ENCODE assay signal across 34 cellular contexts in the genomic region with DNA sequence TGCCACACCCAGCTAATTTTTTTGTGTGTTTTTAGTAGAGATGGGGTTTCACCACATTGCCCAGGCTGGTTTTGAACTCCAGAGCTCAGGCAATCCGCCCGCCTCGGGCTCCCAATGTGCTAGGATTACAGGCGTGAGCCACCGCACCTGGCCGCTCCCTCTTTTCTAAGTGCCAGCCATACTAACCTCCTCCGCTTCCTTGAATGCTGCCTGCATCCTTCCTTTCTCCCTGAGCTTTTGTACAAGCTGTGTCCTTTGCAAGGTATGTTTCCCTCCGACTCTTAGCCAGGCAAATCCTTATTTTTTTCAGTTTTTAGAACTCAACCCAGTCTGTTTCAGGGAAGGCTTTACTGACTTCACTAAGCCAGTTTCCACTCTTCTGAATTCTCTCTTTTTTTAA.
"Had no signal": no experiment of that assay in that cellular context is flagged by ENCODE, and none has a peak within 500 bp of the region (broad histone marks: within the 10 kb centered on the region; RNA-seq: fewer than 3 reads in every experiment).

No MANE protein-coding gene starts in this region.

- ATAC-seq: activated CD4-positive, alpha-beta T cell treated with anti-CD3 and anti-CD28 coated beads for 36 hours; activated CD4-positive, CD25-positive, alpha-beta regulatory T cell treated with anti-CD3 and anti-CD28 coated beads, Interleukin-2, amount 50 U/mL, for 24 hours; activated CD8-positive, alpha-beta memory T cell treated with anti-CD3 and anti-CD28 coated beads, Interleukin-2, amount 10 ng/mL, durations not matched to agents 7 days and 5 days; activated CD8-positive, alpha-beta T cell treated with anti-CD3 and anti-CD28 coated beads, Interleukin-2, amount 10 ng/mL, durations not matched to agents 7 days and 5 days; T-cell; T-helper 17 cell had no signal

- H3K27ac Mint-ChIP-seq: activated CD4-positive, alpha-beta memory T cell treated with anti-CD3 and anti-CD28 coated beads, Interleukin-2, amount 10 ng/mL, durations not matched to agents 7 days and 5 days; activated CD4-positive, alpha-beta T cell treated with anti-CD3 and anti-CD28 coated beads for 36 hours; activated CD4-positive, alpha-beta T cell treated with anti-CD3 and anti-CD28 coated beads, Interleukin-2, amount 10 ng/mL, durations not matched to agents 7 days and 5 days; activated CD8-positive, alpha-beta memory T cell treated with anti-CD3 and anti-CD28 coated beads, Interleukin-2, amount 10 ng/mL, durations not matched to agents 7 days and 5 days; activated CD8-positive, alpha-beta T cell treated with anti-CD3 and anti-CD28 coated beads, Interleukin-2, amount 10 ng/mL, durations not matched to agents 7 days and 5 days; activated naive CD4-positive, alpha-beta T cell treated with anti-CD3 and anti-CD28 coated beads, Interleukin-2, amount 10 ng/mL, durations not matched to agents 7 days and 5 days; activated naive CD4-positive, alpha-beta T cell treated with anti-CD3 and anti-CD28 coated beads, Interleukin-2, amount 50 U/mL, for 24 hours; activated naive CD8-positive, alpha-beta T cell; activated T-cell treated with anti-CD3 and anti-CD28 coated beads, Interleukin-2, amount 50 U/mL, for 24 hours; activated T-helper 2 cell treated with anti-CD3 and anti-CD28 coated beads, Interferon-gamma antibody, Interleukin-2, Interleukin-4, amounts not matched to agents 10 μg/mL and 5 μg/mL and 100 μg/mL, durations not matched to agents 14 hours and 24 hours and 36 hours; brain; T-cell; T-helper 17 cell had no signal

- H3K36me3 ChIP-seq: ascending aorta, cardiac muscle cell had no signal

- H3K27ac ChIP-seq: ascending aorta, cardiac muscle cell, VCaP had no signal

- H3K4me1 ChIP-seq: ascending aorta had no signal

- FAIRE-seq: bronchial epithelial cell, TTC549 had no signal

- H3K4me3 Mint-ChIP-seq: activated CD4-positive, alpha-beta memory T cell treated with anti-CD3 and anti-CD28 coated beads, Interleukin-2, amount 10 ng/mL, durations not matched to agents 7 days and 5 days; activated CD4-positive, alpha-beta T cell treated with anti-CD3 and anti-CD28 coated beads for 36 hours; activated CD4-positive, alpha-beta T cell treated with anti-CD3 and anti-CD28 coated beads, Interleukin-2, amount 10 ng/mL, durations not matched to agents 7 days and 5 days; activated CD8-positive, alpha-beta memory T cell treated with anti-CD3 and anti-CD28 coated beads, Interleukin-2, amount 10 ng/mL, durations not matched to agents 7 days and 5 days; activated CD8-positive, alpha-beta T cell treated with anti-CD3 and anti-CD28 coated beads, Interleukin-2, amount 10 ng/mL, durations not matched to agents 7 days and 5 days; activated naive CD4-positive, alpha-beta T cell treated with anti-CD3 and anti-CD28 coated beads, Interleukin-2, amount 10 ng/mL, durations not matched to agents 7 days and 5 days; activated naive CD4-positive, alpha-beta T cell treated with anti-CD3 and anti-CD28 coated beads, Interleukin-2, amount 50 U/mL, for 24 hours; activated naive CD8-positive, alpha-beta T cell; activated T-cell treated with anti-CD3 and anti-CD28 coated beads, Interleukin-2, amount 50 U/mL, for 24 hours; brain; central memory CD8-positive, alpha-beta T cell; T-cell; T-helper 17 cell had no signal

- H3K27me3 Mint-ChIP-seq: activated CD4-positive, alpha-beta memory T cell treated with anti-CD3 and anti-CD28 coated beads, Interleukin-2, amount 10 ng/mL, durations not matched to agents 7 days and 5 days; activated naive CD8-positive, alpha-beta T cell; T-cell; T-helper 17 cell had no signal

- H3K4me3 ChIP-seq: ascending aorta, cardiac muscle cell had no signal

- DNase-seq: activated CD4-positive, alpha-beta memory T cell treated with anti-CD3 and anti-CD28 coated beads, Interleukin-2, amount 10 ng/mL, durations not matched to agents 7 days and 5 days; activated CD4-positive, alpha-beta T cell treated with anti-CD3 and anti-CD28 coated beads for 1 hour; activated CD4-positive, alpha-beta T cell treated with anti-CD3 and anti-CD28 coated beads for 36 hours; activated CD4-positive, alpha-beta T cell treated with anti-CD3 and anti-CD28 coated beads for 48 hours; activated CD4-positive, alpha-beta T cell treated with anti-CD3 and anti-CD28 coated beads, Interleukin-2, amount 10 ng/mL, durations not matched to agents 7 days and 5 days; activated CD4-positive, alpha-beta T cell treated with anti-CD3 and anti-CD28 coated beads, Interleukin-2, amount 50 U/mL, for 48 hours; activated CD4-positive, CD25-positive, alpha-beta regulatory T cell; activated CD8-positive, alpha-beta memory T cell treated with anti-CD3 and anti-CD28 coated beads for 24 hours; activated CD8-positive, alpha-beta memory T cell treated with anti-CD3 and anti-CD28 coated beads, Interleukin-2, amount 10 ng/mL, durations not matched to agents 7 days and 5 days; activated CD8-positive, alpha-beta memory T cell treated with anti-CD3 and anti-CD28 coated beads, Interleukin-2, amount 50 U/mL, for 48 hours; activated CD8-positive, alpha-beta T cell treated with anti-CD3 and anti-CD28 coated beads, Interleukin-2, amount 10 ng/mL, durations not matched to agents 7 days and 5 days; activated effector memory CD4-positive, alpha-beta T cell treated with Interleukin-2 at 50 U/mL for 16 hours; activated gamma-delta T cell; activated naive CD4-positive, alpha-beta T cell treated with anti-CD3 and anti-CD28 coated beads, Interleukin-2, amount 10 ng/mL, durations not matched to agents 7 days and 5 days; activated naive CD4-positive, alpha-beta T cell treated with Interleukin-2 at 50 U/mL for 16 hours; activated T-cell treated with anti-CD3 and anti-CD28 coated beads, Interleukin-2, amount 50 U/mL, for 24 hours; activated T-cell treated with anti-CD3 and anti-CD28 coated beads, Interleukin-2, amount 50 U/mL, for 48 hours; amygdala; anterior cingulate cortex; caudate nucleus; cerebellar nuclear complex; T-cell; T-helper 17 cell had no signal

- H3K9me3 Mint-ChIP-seq: activated CD4-positive, alpha-beta memory T cell treated with anti-CD3 and anti-CD28 coated beads, Interleukin-2, amount 10 ng/mL, durations not matched to agents 7 days and 5 days; activated CD4-positive, alpha-beta T cell treated with anti-CD3 and anti-CD28 coated beads, Interleukin-2, amount 10 ng/mL, durations not matched to agents 7 days and 5 days; activated naive CD4-positive, alpha-beta T cell treated with anti-CD3 and anti-CD28 coated beads, Interleukin-2, amount 10 ng/mL, durations not matched to agents 7 days and 5 days; activated naive CD4-positive, alpha-beta T cell treated with anti-CD3 and anti-CD28 coated beads, Interleukin-2, amount 50 U/mL, for 24 hours; activated T-helper 2 cell treated with anti-CD3 and anti-CD28 coated beads, Interferon-gamma antibody, Interleukin-2, Interleukin-4, amounts not matched to agents 10 μg/mL and 5 μg/mL and 100 μg/mL, durations not matched to agents 14 hours and 24 hours and 36 hours; central memory CD8-positive, alpha-beta T cell had no signal

- H3K36me3 Mint-ChIP-seq: activated CD8-positive, alpha-beta memory T cell treated with anti-CD3 and anti-CD28 coated beads, Interleukin-2, amount 10 ng/mL, durations not matched to agents 7 days and 5 days; activated naive CD4-positive, alpha-beta T cell treated with anti-CD3 and anti-CD28 coated beads, Interleukin-2, amount 10 ng/mL, durations not matched to agents 7 days and 5 days; brain; T-cell had no signal

- H3K27me3 ChIP-seq: ascending aorta, cardiac muscle cell had no signal

- H3K4me1 Mint-ChIP-seq: brain; central memory CD8-positive, alpha-beta T cell; T-helper 17 cell had no signal

- H3K9me3 ChIP-seq: ascending aorta had no signal
